1 cellular context compared by ENCODE assay signal in genomic region chr7:128759274-128759673, GRCh38.
TF ChIP-seq lines count a peak whose summit lies in the region.

No MANE protein-coding gene starts in this region.

TF ChIP-seq in IMR-90, 13 proteins besides CTCF, POLR2A, EP300 and RAD21:
- TF ChIP-seq RCOR1 (IDR thresholded peaks at IDR 0.05; ENCODE audit: insufficient replicate concordance, low read length) (no peak), MAFK (IDR thresholded peaks at IDR 0.05; ENCODE audit: low read depth, low read length) (no peak), CHD1 (IDR thresholded peaks at IDR 0.05; ENCODE audit: low read depth, low read length) (no peak), MXI1 (IDR thresholded peaks at IDR 0.05; ENCODE audit: borderline replicate concordance, low read depth, low read length) (no peak), USF2 (IDR thresholded peaks at IDR 0.05; ENCODE audit: low read depth, low read length) (no peak), SMC3 (IDR thresholded peaks at IDR 0.05; ENCODE audit: low read depth, low read length) (no peak), ELK1 (IDR thresholded peaks at IDR 0.05; ENCODE audit: borderline replicate concordance, low read depth, low read length) (no peak), NFE2L2 (IDR thresholded peaks at IDR 0.05; ENCODE audit: low read depth, low read length) (no peak), MAZ (IDR thresholded peaks at IDR 0.05; ENCODE audit: borderline replicate concordance, low read depth, low read length) (no peak), RFX5 (IDR thresholded peaks at IDR 0.05; ENCODE audit: low read depth, low read length) (no peak), FOS (IDR thresholded peaks at IDR 0.05; ENCODE audit: low read depth, low read length) (no peak), BHLHE40 (IDR thresholded peaks at IDR 0.05; ENCODE audit: low read depth, low read length) (no peak), CEBPB (IDR thresholded peaks at IDR 0.05; ENCODE audit: low read depth, low read length) (no peak)
